1 cellular context compared by ENCODE assay signal in genomic region chr11:73061434-73061833, GRCh38.
TF ChIP-seq lines count a peak whose summit lies in the region.

No MANE protein-coding gene starts in this region.

TF ChIP-seq in HepG2, 621 proteins besides CTCF, POLR2A, EP300 and RAD21:
- TF ChIP-seq CCDC6 (CRISPR knock-in tag; IDR thresholded peaks at IDR 0.05), result peak; percentile 9; the same call in 1 of the 2 replicates
- peak; percentile 85 for TF ChIP-seq ZNF331 (CRISPR knock-in tag; IDR thresholded peaks at IDR 0.05)
- TF ChIP-seq YY1 (IDR thresholded peaks at IDR 0.05; ENCODE audit: insufficient read depth, insufficient replicate concordance, low read depth, low read length), result peak; percentile 68
- TF ChIP-seq MEF2D (CRISPR knock-in tag; IDR thresholded peaks at IDR 0.05), result 0 out of 2 replicates have a peak, but pooled peaks have one; percentile 9
- TF ChIP-seq, protein P1, sequence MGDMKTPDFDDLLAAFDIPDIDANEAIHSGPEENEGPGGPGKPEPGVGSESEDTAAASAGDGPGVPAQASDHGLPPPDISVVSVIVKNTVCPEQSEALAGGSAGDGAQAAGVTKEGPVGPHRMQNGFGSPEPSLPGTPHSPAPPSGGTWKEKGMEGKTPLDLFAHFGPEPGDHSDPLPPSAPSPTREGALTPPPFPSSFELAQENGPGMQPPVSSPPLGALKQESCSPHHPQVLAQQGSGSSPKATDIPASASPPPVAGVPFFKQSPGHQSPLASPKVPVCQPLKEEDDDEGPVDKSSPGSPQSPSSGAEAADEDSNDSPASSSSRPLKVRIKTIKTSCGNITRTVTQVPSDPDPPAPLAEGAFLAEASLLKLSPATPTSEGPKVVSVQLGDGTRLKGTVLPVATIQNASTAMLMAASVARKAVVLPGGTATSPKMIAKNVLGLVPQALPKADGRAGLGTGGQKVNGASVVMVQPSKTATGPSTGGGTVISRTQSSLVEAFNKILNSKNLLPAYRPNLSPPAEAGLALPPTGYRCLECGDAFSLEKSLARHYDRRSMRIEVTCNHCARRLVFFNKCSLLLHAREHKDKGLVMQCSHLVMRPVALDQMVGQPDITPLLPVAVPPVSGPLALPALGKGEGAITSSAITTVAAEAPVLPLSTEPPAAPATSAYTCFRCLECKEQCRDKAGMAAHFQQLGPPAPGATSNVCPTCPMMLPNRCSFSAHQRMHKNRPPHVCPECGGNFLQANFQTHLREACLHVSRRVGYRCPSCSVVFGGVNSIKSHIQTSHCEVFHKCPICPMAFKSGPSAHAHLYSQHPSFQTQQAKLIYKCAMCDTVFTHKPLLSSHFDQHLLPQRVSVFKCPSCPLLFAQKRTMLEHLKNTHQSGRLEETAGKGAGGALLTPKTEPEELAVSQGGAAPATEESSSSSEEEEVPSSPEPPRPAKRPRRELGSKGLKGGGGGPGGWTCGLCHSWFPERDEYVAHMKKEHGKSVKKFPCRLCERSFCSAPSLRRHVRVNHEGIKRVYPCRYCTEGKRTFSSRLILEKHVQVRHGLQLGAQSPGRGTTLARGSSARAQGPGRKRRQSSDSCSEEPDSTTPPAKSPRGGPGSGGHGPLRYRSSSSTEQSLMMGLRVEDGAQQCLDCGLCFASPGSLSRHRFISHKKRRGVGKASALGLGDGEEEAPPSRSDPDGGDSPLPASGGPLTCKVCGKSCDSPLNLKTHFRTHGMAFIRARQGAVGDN (CRISPR knock-in tag; IDR thresholded peaks at IDR 0.05), result peak; percentile 39; the same call in 1 of the 2 replicates
